Comparison of ENCODE assay signal across 15 cellular contexts in the genomic region with DNA sequence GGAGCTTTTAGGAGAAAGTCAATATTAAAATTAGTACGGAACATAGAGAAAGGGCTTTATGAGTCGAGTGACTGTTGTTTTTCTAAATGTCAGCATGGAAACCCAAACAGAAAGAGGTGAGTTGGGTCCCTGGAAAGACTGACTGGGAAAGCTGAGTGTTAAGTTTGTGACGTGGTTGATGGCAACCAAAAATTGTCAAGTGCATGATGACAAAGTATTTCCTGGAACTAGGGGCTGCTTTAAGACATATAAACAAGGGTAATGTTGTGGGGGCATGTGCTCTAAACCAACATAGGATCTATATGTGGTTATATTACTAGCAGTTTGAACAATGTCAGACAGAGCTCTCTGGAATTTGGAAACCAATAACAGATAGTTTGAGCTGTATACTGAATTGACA. TPM values are rescaled to one million over a fixed set of nuclear protein-coding genes. Genes with fewer than 3 reads are reported as not detected.
DNase-seq lines count a peak whose midpoint lies in the region; ATAC-seq, FAIRE-seq and TF ChIP-seq lines count a peak whose summit lies in the region.
"Had no signal": no experiment of that assay in that cellular context is flagged by ENCODE, and none has a peak within 500 bp of the region (broad histone marks: within the 10 kb centered on the region; RNA-seq: fewer than 3 reads in every experiment).

No MANE protein-coding gene starts in this region.

- no peaks in the 10 kb centered on the region for H3K36me3 ChIP-seq in DND-41 (ENCODE audit: insufficient read depth, low read length)
- H3K36me3 ChIP-seq in K562 (ENCODE audit: control insufficient read depth, insufficient read depth, low read length): no peaks in the 10 kb centered on the region

- H3K27ac Mint-ChIP-seq in activated CD4-positive, alpha-beta memory T cell treated with anti-CD3 and anti-CD28 coated beads for 36 hours: peak overlapping the region; percentile 46
- no peak overlapping the region for H3K27ac Mint-ChIP-seq in activated CD4-positive, alpha-beta memory T cell treated with anti-CD3 and anti-CD28 coated beads, Interleukin-2, amount 10 ng/mL, durations not matched to agents 7 days and 5 days
- no peak overlapping the region for H3K27ac Mint-ChIP-seq in activated CD8-positive, alpha-beta T cell treated with anti-CD3 and anti-CD28 coated beads, Interleukin-2, amount 10 ng/mL, durations not matched to agents 7 days and 5 days

- no peak for TF ChIP-seq POLR2A in K562 (conservative IDR thresholded peaks at IDR 0.05)

- BruUV-seq in K562 (replicated peaks; lab: Mats Ljungman, UMichigan): no TSS peak

- no peak overlapping the region for H2AFZ ChIP-seq in DND-41 (ENCODE audit: low read depth, low read length)
- H2AFZ ChIP-seq in K562 (ENCODE audit: low read depth, low read length): peak overlapping the region; percentile 88

- in situ Hi-C loops in K562 (cut with MboI): no loop called here

- no peak overlapping the region for H3K9ac ChIP-seq in DND-41 (ENCODE audit: low read depth, low read length)
- H3K9ac ChIP-seq in K562 (ENCODE audit: insufficient read depth in 1 of 2, low read depth in 2 of 2, low read length in 2 of 2): peak overlapping the region in 1 of 2 experiments; percentile 44; a peak in 2 of 4 replicates

- no peaks in the 10 kb centered on the region for H3K36me3 Mint-ChIP-seq in activated CD4-positive, alpha-beta memory T cell treated with anti-CD3 and anti-CD28 coated beads for 36 hours
- H3K36me3 Mint-ChIP-seq in activated CD4-positive, alpha-beta memory T cell treated with anti-CD3 and anti-CD28 coated beads, Interleukin-2, amount 10 ng/mL, durations not matched to agents 7 days and 5 days (ENCODE audit: low read depth): no peaks in the 10 kb centered on the region
- H3K36me3 Mint-ChIP-seq in activated CD8-positive, alpha-beta T cell treated with anti-CD3 and anti-CD28 coated beads, Interleukin-2, amount 10 ng/mL, durations not matched to agents 7 days and 5 days (ENCODE audit: low read depth): no peaks in the 10 kb centered on the region

- H3K9me3 ChIP-seq in DND-41 (ENCODE audit: insufficient read depth, low read length, severe bottlenecking) (no peaks in the 10 kb centered on the region), K562 (replicated peaks; ENCODE audit: control insufficient read depth, insufficient read depth, low read depth, low read length) (no peaks in the 10 kb centered on the region)

- CTCF ChIA-PET in activated CD4-positive, alpha-beta memory T cell treated with anti-CD3 and anti-CD28 coated beads for 36 hours (lab: Charles Lee): interaction anchor here (2.0 kb wide), 1 partner anchor 51 kb away, joined by 15 read pairs; no protein-coding TSS in a partner anchor
- CTCF ChIA-PET in activated CD4-positive, alpha-beta memory T cell treated with anti-CD3 and anti-CD28 coated beads, Interleukin-2, amount 10 ng/mL, durations not matched to agents 7 days and 5 days (lab: Charles Lee): no interaction called here
- CTCF ChIA-PET in activated CD8-positive, alpha-beta T cell treated with anti-CD3 and anti-CD28 coated beads, Interleukin-2, amount 10 ng/mL, durations not matched to agents 7 days and 5 days (lab: Charles Lee): interaction anchor here (1.2 to 2.1 kb wide), 2 partner anchors 15 to 50 kb away, joined by 3 to 4 read pairs; no protein-coding TSS in a partner anchor
- CTCF ChIA-PET in K562 (lab: Yijun Ruan, JAX; ENCODE audit: low intra/inter-chr PET ratio): no interaction called here

- no peak overlapping the region for H3K4me3 Mint-ChIP-seq in activated CD4-positive, alpha-beta memory T cell treated with anti-CD3 and anti-CD28 coated beads for 36 hours
- no peak overlapping the region for H3K4me3 Mint-ChIP-seq in activated CD4-positive, alpha-beta memory T cell treated with anti-CD3 and anti-CD28 coated beads, Interleukin-2, amount 10 ng/mL, durations not matched to agents 7 days and 5 days
- H3K4me3 Mint-ChIP-seq in activated CD8-positive, alpha-beta T cell treated with anti-CD3 and anti-CD28 coated beads, Interleukin-2, amount 10 ng/mL, durations not matched to agents 7 days and 5 days: no peak overlapping the region

- peak; percentile 37 for DNase-seq in activated CD4-positive, alpha-beta memory T cell treated with anti-CD3 and anti-CD28 coated beads for 36 hours
- DNase-seq in activated CD4-positive, alpha-beta memory T cell treated with anti-CD3 and anti-CD28 coated beads, Interleukin-2, amount 10 ng/mL, durations not matched to agents 7 days and 5 days: no peak
- no peak for DNase-seq in DND-41
- peak; percentile 26 for DNase-seq in activated CD8-positive, alpha-beta T cell treated with anti-CD3 and anti-CD28 coated beads, Interleukin-2, amount 10 ng/mL, durations not matched to agents 7 days and 5 days
- DNase-seq in K562 (ENCODE audit: extremely low read depth in 1 of 4, low spot score in 3 of 4): peak in 2 of 4 experiments; percentile 32 to 66
- DNase-seq in RKO (ENCODE audit: low spot score): no peak
- DNase-seq: AML-193, DMS53, MV-4-11, NCI-H1417 treated with DMSO at 0.1 percent for 48 hours, NCI-H2029 treated with DMSO at 0.1 percent for 48 hours, NCI-H510A treated with DMSO at 0.1 percent for 48 hours had no signal

- POLR2A ChIA-PET in activated CD4-positive, alpha-beta memory T cell treated with anti-CD3 and anti-CD28 coated beads for 36 hours (lab: Charles Lee): interaction anchor here (0.6 to 2.6 kb wide), 7 partner anchors 15 to 51 kb away, joined by 3 to 14 read pairs (median 3); no protein-coding TSS in a partner anchor
- POLR2A ChIA-PET in activated CD4-positive, alpha-beta memory T cell treated with anti-CD3 and anti-CD28 coated beads, Interleukin-2, amount 10 ng/mL, durations not matched to agents 7 days and 5 days (lab: Charles Lee): interaction anchor here (0.8 to 1.6 kb wide), 3 partner anchors 15 to 51 kb away, joined by 3 to 5 read pairs (median 4); no protein-coding TSS in a partner anchor
- POLR2A ChIA-PET in activated CD8-positive, alpha-beta T cell treated with anti-CD3 and anti-CD28 coated beads, Interleukin-2, amount 10 ng/mL, durations not matched to agents 7 days and 5 days (lab: Charles Lee): no interaction called here
- POLR2A ChIA-PET in K562 (lab: Yijun Ruan, JAX): interaction anchor here (0.6 to 0.9 kb wide), 6 partner anchors 9 to 1465 kb away, joined by 3 to 5 read pairs (median 4); no protein-coding TSS in a partner anchor

- H3K79me2 ChIP-seq in DND-41 (ENCODE audit: insufficient read depth, low read length) (no peaks in the 10 kb centered on the region), K562 (ENCODE audit: control insufficient read depth, insufficient read depth, low read length) (no peaks in the 10 kb centered on the region)

- H4K20me1 ChIP-seq in DND-41 (ENCODE audit: insufficient read depth, low read length): no peaks in the 10 kb centered on the region
- no peaks in the 10 kb centered on the region for H4K20me1 ChIP-seq in K562 (replicated peaks; ENCODE audit: control insufficient read depth, insufficient read depth, low read length)

- H3K4me3 ChIP-seq in DND-41 (ENCODE audit: low read depth in 1 of 2, low read length in 2 of 2): no peak overlapping the region
- no peak overlapping the region for H3K4me3 ChIP-seq in K562

- ATAC-seq in DND-41 (ENCODE audit: insufficient read depth, low read depth) (peak; percentile 31; the same call in 1 of the 3 replicates), K562 (peak; percentile 42), HG03025 (IDR thresholded peaks at IDR 0.05; ENCODE audit: low FRiP score, unreplicated experiment) (no peak), GM19397 (IDR thresholded peaks at IDR 0.05; ENCODE audit: unreplicated experiment) (no peak)
- ATAC-seq in activated CD8-positive, alpha-beta T cell treated with anti-CD3 and anti-CD28 coated beads, Interleukin-2, amount 10 ng/mL, durations not matched to agents 7 days and 5 days: peak; percentile 53
- ATAC-seq: HCT116 had no signal

- H3K9me3 Mint-ChIP-seq in activated CD4-positive, alpha-beta memory T cell treated with anti-CD3 and anti-CD28 coated beads for 36 hours: no peaks in the 10 kb centered on the region
- H3K9me3 Mint-ChIP-seq in activated CD4-positive, alpha-beta memory T cell treated with anti-CD3 and anti-CD28 coated beads, Interleukin-2, amount 10 ng/mL, durations not matched to agents 7 days and 5 days: no peaks in the 10 kb centered on the region
- no peaks in the 10 kb centered on the region for H3K9me3 Mint-ChIP-seq in activated CD8-positive, alpha-beta T cell treated with anti-CD3 and anti-CD28 coated beads, Interleukin-2, amount 10 ng/mL, durations not matched to agents 7 days and 5 days (ENCODE audit: insufficient read depth)

- TF ChIP-seq CTCF in DND-41 (IDR thresholded peaks at IDR 0.05; ENCODE audit: borderline replicate concordance, extremely low read depth, low read length, poor library complexity, severe bottlenecking) (no peak), K562 (IDR thresholded peaks at IDR 0.05 in 2 of 3, conservative IDR thresholded peaks at IDR 0.05 in 1 of 3; ENCODE audit: insufficient read depth in 2 of 3, low read depth in 1 of 3, low read length in 3 of 3) (no peak)

- 10% methylated on average over 3 of the region's 3 CpGs for WGBS in K562 (ENCODE audit: insufficient coverage, low coverage, missing lambda C conversion rate)

- no peak overlapping the region for H3K4me2 ChIP-seq in DND-41 (ENCODE audit: insufficient read depth, low read length)
- H3K4me2 ChIP-seq in K562 (ENCODE audit: insufficient read depth, low read length): peak overlapping the region; percentile 60

- no peaks in the 10 kb centered on the region for H3K9me1 ChIP-seq in K562 (ENCODE audit: control insufficient read depth, insufficient read depth, low read length)

- FAIRE-seq in K562 (lab: Jason Lieb, UNC): peak; percentile 54

- H3K27me3 Mint-ChIP-seq in activated CD4-positive, alpha-beta memory T cell treated with anti-CD3 and anti-CD28 coated beads for 36 hours: peaks cover 6% of the 10 kb centered on the region
- peaks cover 6% of the 10 kb centered on the region for H3K27me3 Mint-ChIP-seq in activated CD4-positive, alpha-beta memory T cell treated with anti-CD3 and anti-CD28 coated beads, Interleukin-2, amount 10 ng/mL, durations not matched to agents 7 days and 5 days
- H3K27me3 Mint-ChIP-seq in activated CD8-positive, alpha-beta T cell treated with anti-CD3 and anti-CD28 coated beads, Interleukin-2, amount 10 ng/mL, durations not matched to agents 7 days and 5 days (ENCODE audit: low read depth): no peaks in the 10 kb centered on the region

- H3K4me1 ChIP-seq in DND-41 (ENCODE audit: insufficient read depth, low read length) (peaks cover 11% of the 10 kb centered on the region), K562 (replicated peaks in 1 of 2; ENCODE audit: control insufficient read depth in 2 of 2, insufficient read depth in 2 of 2, low read length in 2 of 2) (peaks cover 0 to 14% of the 10 kb centered on the region in 2 experiments; a peak in 3 of 5 replicates)

- H3K27me3 ChIP-seq in DND-41 (ENCODE audit: insufficient read depth, low read length, poor library complexity) (no peaks in the 10 kb centered on the region), K562 (ENCODE audit: control insufficient read depth in 2 of 2, insufficient read depth in 2 of 2, low read length in 2 of 2) (no peaks in the 10 kb centered on the region)

- intact Hi-C loops in activated CD4-positive, alpha-beta memory T cell treated with anti-CD3 and anti-CD28 coated beads for 36 hours (cut with micrococcal nuclease): loop anchor here (1.0 kb wide), 2 partner anchors 15 to 42 kb away; no protein-coding TSS in a partner anchor
- intact Hi-C loops in K562 (cut with micrococcal nuclease): loop anchor here (2.0 kb wide), 1 partner anchor 42 kb away; no protein-coding TSS in a partner anchor

- TF ChIP-seq RAD21 in K562 (CRISPR knock-in tag; conservative IDR thresholded peaks at IDR 0.05 in 1 of 2, IDR thresholded peaks at IDR 0.05 in 1 of 2): peak in 1 of 2 experiments; percentile 13; a peak in 1 of 4 replicates

- peaks cover 21% of the 10 kb centered on the region for H3K4me1 Mint-ChIP-seq in activated CD4-positive, alpha-beta memory T cell treated with anti-CD3 and anti-CD28 coated beads for 36 hours (ENCODE audit: low read depth)
- peaks cover 9% of the 10 kb centered on the region for H3K4me1 Mint-ChIP-seq in activated CD4-positive, alpha-beta memory T cell treated with anti-CD3 and anti-CD28 coated beads, Interleukin-2, amount 10 ng/mL, durations not matched to agents 7 days and 5 days
- peaks cover 20% of the 10 kb centered on the region for H3K4me1 Mint-ChIP-seq in activated CD8-positive, alpha-beta T cell treated with anti-CD3 and anti-CD28 coated beads, Interleukin-2, amount 10 ng/mL, durations not matched to agents 7 days and 5 days (ENCODE audit: low read depth)

- no peak overlapping the region for H3K27ac ChIP-seq in DND-41 (ENCODE audit: low read length)
- H3K27ac ChIP-seq in K562 (ENCODE audit: extremely low read depth, low read depth, low read length): peak overlapping the region; percentile 40; the same call in 1 of the 3 replicates

- 0 out of 2 replicates have a peak, but pooled peaks have one; percentile 27 for TF ChIP-seq EP300 in K562 (IDR thresholded peaks at IDR 0.05; ENCODE audit: low read length)

RNA-seq across cellular contexts. Expression of a gene that starts 50.9 kb away (rescaled TPM):
- total RNA-seq in activated CD4-positive, alpha-beta memory T cell treated with anti-CD3 and anti-CD28 coated beads for 36 hours: 10 to 100 TPM; 27.3 to 28.6 TPM
- total RNA-seq in activated CD4-positive, alpha-beta memory T cell treated with anti-CD3 and anti-CD28 coated beads, Interleukin-2, amount 10 ng/mL, durations not matched to agents 7 days and 5 days: 10 to 100 TPM; 20.5 to 27.3 TPM
- 10 to 100 TPM; 13.6 to 14.7 TPM for total RNA-seq in activated CD8-positive, alpha-beta T cell treated with anti-CD3 and anti-CD28 coated beads, Interleukin-2, amount 10 ng/mL, durations not matched to agents 7 days and 5 days
- total RNA-seq in K562 (2011; cell fraction: chromatin; rRNA removed; ENCODE audit: low replicate concordance): 14.2 and 23.6 TPM in 2 replicates
- total RNA-seq in K562 (2011; cell fraction: nucleolus; rRNA removed): 4.8 and 8.7 TPM in 2 replicates
- 10.3 and 12.5 TPM in 2 replicates for total RNA-seq in K562 (2011; cell fraction: nucleoplasm; rRNA removed)
- total RNA-seq in K562 (2014; rRNA removed): 19.0 and 21.7 TPM in 2 replicates
- total RNA-seq in K562 (2014; rRNA removed; fragmentation: Illumina TruSeq; extraction: Trizol): 28.3 and 30.7 TPM in 2 replicates
- 32.4 and 34.8 TPM in 2 replicates for total RNA-seq in K562 (2015; rRNA removed; fragmentation: Illumina TruSeq; extraction: Trizol)
- 18.0 and 24.4 TPM in 2 replicates for total RNA-seq in K562 (2021)
- polyA plus RNA-seq in K562 (2011; rRNA removed): 12.9 and 15.1 TPM in 2 replicates
- polyA plus RNA-seq in K562 (2011; cell fraction: cytosol; rRNA removed): 5.0 and 9.3 TPM in 2 replicates
- polyA plus RNA-seq in K562 (2011; cell fraction: nucleus; rRNA removed): 9.5 and 11.1 TPM in 2 replicates
- polyA plus RNA-seq in K562 (2012): 15.4 and 15.6 TPM in 2 replicates
- 24.9 and 39.2 TPM in 2 replicates for polyA plus RNA-seq in K562 (2014; fragmentation: Illumina TruSeq; extraction: Trizol)
- 1 to 10 TPM; 5.2 to 6.0 TPM for polyA plus RNA-seq in K562 (2014; fragmentation: Nextera tagmentation; extraction: Ambion mirVana)
- polyA plus RNA-seq in K562 (2014; rRNA removed): 13.2 and 13.8 TPM in 2 replicates
- 68.5 and 72.9 TPM in 2 replicates for polyA minus RNA-seq in K562 (2011; rRNA and poly(A)+ RNA removed)
- 28.3 and 29.2 TPM in 2 replicates for polyA minus RNA-seq in K562 (2011; cell fraction: cytosol; rRNA and poly(A)+ RNA removed)
- polyA minus RNA-seq in K562 (2011; cell fraction: nucleus; rRNA and poly(A)+ RNA removed): 11.4 and 22.7 TPM in 2 replicates

RNA-seq across cellular contexts. Expression of a gene that starts 52.7 kb away (rescaled TPM):
- total RNA-seq in activated CD4-positive, alpha-beta memory T cell treated with anti-CD3 and anti-CD28 coated beads for 36 hours: 10 to 100 TPM in 1 of 2 experiments, 1 to 10 TPM in 1; 9.3 to 10.0 TPM
- 1 to 10 TPM; 3.4 to 3.8 TPM for total RNA-seq in activated CD4-positive, alpha-beta memory T cell treated with anti-CD3 and anti-CD28 coated beads, Interleukin-2, amount 10 ng/mL, durations not matched to agents 7 days and 5 days
- 1 to 10 TPM; 1.9 to 2.0 TPM for total RNA-seq in activated CD8-positive, alpha-beta T cell treated with anti-CD3 and anti-CD28 coated beads, Interleukin-2, amount 10 ng/mL, durations not matched to agents 7 days and 5 days
- 5.8 and 8.4 TPM in 2 replicates for total RNA-seq in K562 (2011; cell fraction: chromatin; rRNA removed; ENCODE audit: low replicate concordance)
- 4.6 and 5.5 TPM in 2 replicates for total RNA-seq in K562 (2011; cell fraction: nucleolus; rRNA removed)
- total RNA-seq in K562 (2011; cell fraction: nucleoplasm; rRNA removed): 5.2 and 5.6 TPM in 2 replicates
- total RNA-seq in K562 (2014; rRNA removed): 0.95 and 1.3 TPM in 2 replicates
- total RNA-seq in K562 (2014; rRNA removed; fragmentation: Illumina TruSeq; extraction: Trizol): 1.3 and 1.4 TPM in 2 replicates
- 0.94 and 1.1 TPM in 2 replicates for total RNA-seq in K562 (2015; rRNA removed; fragmentation: Illumina TruSeq; extraction: Trizol)
- total RNA-seq in K562 (2021): 5.1 and 5.6 TPM in 2 replicates
- polyA plus RNA-seq in K562 (2011; rRNA removed): 1.3 and 2.1 TPM in 2 replicates
- 1.5 and 1.6 TPM in 2 replicates for polyA plus RNA-seq in K562 (2011; cell fraction: cytosol; rRNA removed)
- 6.8 and 9.0 TPM in 2 replicates for polyA plus RNA-seq in K562 (2011; cell fraction: nucleus; rRNA removed)
- 2.3 and 2.9 TPM in 2 replicates for polyA plus RNA-seq in K562 (2012)
- polyA plus RNA-seq in K562 (2014; fragmentation: Illumina TruSeq; extraction: Trizol): 3.9 and 4.6 TPM in 2 replicates
- polyA plus RNA-seq in K562 (2014; fragmentation: Nextera tagmentation; extraction: Ambion mirVana): 1 to 10 TPM; 1.3 to 2.1 TPM
- 2.5 and 3.2 TPM in 2 replicates for polyA plus RNA-seq in K562 (2014; rRNA removed)
- polyA minus RNA-seq in K562 (2011; rRNA and poly(A)+ RNA removed): 0.88 and 1.8 TPM in 2 replicates
- polyA minus RNA-seq in K562 (2011; cell fraction: cytosol; rRNA and poly(A)+ RNA removed): 1.0 and 3.6 TPM in 2 replicates
- 4.2 and 5.6 TPM in 2 replicates for polyA minus RNA-seq in K562 (2011; cell fraction: nucleus; rRNA and poly(A)+ RNA removed)

Comparison
In these comparisons a context has a peak if more than half of its experiments do, and no peak if none do; other contexts are left out.
1. DNase-seq: peak in activated CD4-positive, alpha-beta memory T cell treated with anti-CD3 and anti-CD28 coated beads for 36 hours (single experiment) and activated CD8-positive, alpha-beta T cell treated with anti-CD3 and anti-CD28 coated beads, Interleukin-2, amount 10 ng/mL, durations not matched to agents 7 days and 5 days (single experiment); none in activated CD4-positive, alpha-beta memory T cell treated with anti-CD3 and anti-CD28 coated beads, Interleukin-2, amount 10 ng/mL, durations not matched to agents 7 days and 5 days (single experiment), DND-41 (single experiment) and RKO (single experiment).
2. CTCF ChIA-PET loops: an anchor here in activated CD4-positive, alpha-beta memory T cell treated with anti-CD3 and anti-CD28 coated beads for 36 hours (2.0 kb wide) and activated CD8-positive, alpha-beta T cell treated with anti-CD3 and anti-CD28 coated beads, Interleukin-2, amount 10 ng/mL, durations not matched to agents 7 days and 5 days (1.2 to 2.1 kb wide); none called in activated CD4-positive, alpha-beta memory T cell treated with anti-CD3 and anti-CD28 coated beads, Interleukin-2, amount 10 ng/mL, durations not matched to agents 7 days and 5 days and K562.
3. ATAC-seq: peak in DND-41 (single experiment), activated CD8-positive, alpha-beta T cell treated with anti-CD3 and anti-CD28 coated beads, Interleukin-2, amount 10 ng/mL, durations not matched to agents 7 days and 5 days (single experiment) and K562 (single experiment); none in HG03025 (single experiment) and GM19397 (single experiment).